Comparison of ENCODE assay signal across 8 cellular contexts in the genomic region with DNA sequence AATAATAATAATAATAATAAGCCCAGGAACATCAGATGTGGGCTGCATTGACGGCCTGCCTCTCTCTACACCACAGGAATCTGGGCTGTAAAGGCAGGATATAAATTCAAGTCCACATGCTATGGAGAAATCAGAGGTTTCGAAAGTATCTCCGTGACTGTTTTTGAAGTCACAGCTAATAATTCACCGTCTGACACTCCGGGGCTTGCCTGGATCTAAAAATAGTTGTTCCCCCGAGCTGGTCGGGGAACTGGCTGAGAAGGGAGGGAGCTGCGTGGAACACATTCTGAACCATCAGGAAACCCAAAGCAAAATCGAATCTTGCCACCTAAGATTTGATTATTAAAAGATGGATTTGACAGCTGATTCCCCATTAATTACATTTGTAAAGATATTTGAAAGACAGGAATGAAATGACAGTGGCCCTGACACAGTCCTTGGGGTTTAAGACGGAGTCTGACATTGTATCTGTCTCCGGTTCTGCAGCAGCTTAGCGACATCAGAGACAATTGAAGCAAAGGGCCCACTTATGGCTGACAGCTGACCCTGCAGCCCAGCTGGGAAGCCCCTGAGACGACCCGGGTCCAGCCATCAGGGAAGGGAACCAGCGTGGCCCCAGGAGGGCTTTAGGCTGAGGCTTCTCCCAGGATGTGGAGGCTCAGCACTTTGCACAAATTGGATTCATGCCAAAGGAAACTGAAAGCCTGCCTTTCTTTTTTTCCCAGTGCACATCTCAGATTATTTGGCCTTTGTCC. TPM values are rescaled to one million over a fixed set of nuclear protein-coding genes. Genes with fewer than 3 reads are reported as not detected.
DNase-seq lines count a peak whose midpoint lies in the region; ATAC-seq and TF ChIP-seq lines count a peak whose summit lies in the region.

No MANE protein-coding gene starts in this region.

- peak overlapping the region; percentile 75 to 86 (median 79) for H3K9ac ChIP-seq in skeletal muscle tissue (ENCODE audit: low read depth in 1 of 3, low read length in 3 of 3)

- no peak for TF ChIP-seq CTCF in heart right ventricle (IDR thresholded peaks at IDR 0.05)

- H3K9me3 ChIP-seq in heart right ventricle (no peaks in the 10 kb centered on the region), skeletal muscle tissue (ENCODE audit: control insufficient read depth in 3 of 3, low read length in 3 of 3) (no peaks in the 10 kb centered on the region)

- H3K27me3 ChIP-seq in heart right ventricle (no peaks in the 10 kb centered on the region), skeletal muscle tissue (ENCODE audit: control insufficient read depth in 3 of 3, insufficient read depth in 3 of 3, low read length in 3 of 3) (no peaks in the 10 kb centered on the region)

- DNase-seq in NCI-H1105 treated with DMSO at 0.1 percent for 48 hours (lab: John Stamatoyannopoulos, UW) (peak; percentile 1), NCI-H1105 (lab: John Stamatoyannopoulos, UW) (no peak), RPMI7951 (ENCODE audit: low read depth) (peak; percentile 90), heart right ventricle (peak; percentile 53 to 54), LoVo (ENCODE audit: low spot score) (no peak), cerebellar cortex (ENCODE audit: low spot score) (no peak)

- ATAC-seq in heart right ventricle (peak; percentile 47 to 81 (median 73)), GM18519 (IDR thresholded peaks at IDR 0.05; ENCODE audit: low FRiP score, unreplicated experiment) (no peak)

- H3K27ac ChIP-seq in heart right ventricle (peak overlapping the region; percentile 6 to 84 (median 76)), skeletal muscle tissue (ENCODE audit: low read depth, low read length) (peak overlapping the region; percentile 90)

- WGBS in heart right ventricle, 2 donors = 9 to 12% methylated on average over 15 of the region's 15 CpGs

- intact Hi-C loops in heart right ventricle (cut with DNase I) = loop anchor here in 1 of 10 donors (2.0 to 10.0 kb wide), 3 partner anchors 31 to 505 kb away; no protein-coding TSS in a partner anchor

- H3K36me3 ChIP-seq in heart right ventricle = no peaks in the 10 kb centered on the region
- no peaks in the 10 kb centered on the region for H3K36me3 ChIP-seq in skeletal muscle tissue (ENCODE audit: control insufficient read depth in 3 of 3, insufficient read depth in 3 of 3, low read length in 3 of 3)

- H3K4me1 ChIP-seq in heart right ventricle = peaks cover 0 to 53% (median 45%) of the 10 kb centered on the region in 9 donors
- H3K4me1 ChIP-seq in skeletal muscle tissue (ENCODE audit: control insufficient read depth in 3 of 3, insufficient read depth in 3 of 3, low read length in 3 of 3) = peaks cover 30 to 45% (median 36%) of the 10 kb centered on the region in 3 donors

- H3K4me3 ChIP-seq in heart right ventricle = peak overlapping the region in 8 of 10 donors; percentile 2 to 37 (median 30)
- peak overlapping the region; percentile 49 to 65 (median 64) for H3K4me3 ChIP-seq in skeletal muscle tissue (ENCODE audit: low read length in 3 of 3)

RNA-seq across cellular contexts. Expression of gene KLF6, which starts 35.2 kb away (rescaled TPM):
- 20.3 and 23.3 TPM in 2 replicates for total RNA-seq in RPMI7951 (2014; rRNA removed; shearing (Covaris generic))
- total RNA-seq in heart right ventricle (10 to 100 TPM; 40.4 to 90.5 (median 56.6) TPM), skeletal muscle tissue (50.6 TPM)
- polyA plus RNA-seq in heart right ventricle = 10 to 100 TPM; 22.1 to 34.1 TPM

Comparison
In these comparisons a context has a peak if more than half of its experiments do, and no peak if none do; other contexts are left out.
1. DNase-seq: peak in NCI-H1105 treated with DMSO at 0.1 percent for 48 hours (single experiment), RPMI7951 (single experiment) and heart right ventricle (2 of 2); none in NCI-H1105 (single experiment), LoVo (single experiment) and cerebellar cortex (single experiment).